In the genomic region with DNA sequence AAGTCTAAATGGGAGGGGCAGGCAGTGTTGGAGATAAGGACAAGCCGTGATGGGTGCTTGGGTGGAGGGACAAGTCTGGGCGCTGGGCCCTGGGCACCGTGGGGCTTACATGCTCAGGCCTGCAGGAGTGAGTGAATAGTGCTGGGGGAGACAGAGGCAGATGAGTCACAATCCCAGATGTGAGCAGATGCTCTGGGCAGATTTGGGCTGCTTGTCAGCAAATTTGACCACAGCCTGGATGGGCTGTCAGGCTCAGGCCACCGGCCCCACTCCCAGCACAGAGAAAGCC, we compare ENCODE assay signal across 9 cellular contexts. TPM values are rescaled to one million over a fixed set of nuclear protein-coding genes. Genes with fewer than 3 reads are reported as not detected.
DNase-seq lines count a peak whose midpoint lies in the region; ATAC-seq lines count a peak whose summit lies in the region.
"Had no signal": no experiment of that assay in that cellular context is flagged by ENCODE, and none has a peak within 500 bp of the region (broad histone marks: within the 10 kb centered on the region; RNA-seq: fewer than 3 reads in every experiment).

No MANE protein-coding gene starts in this region.

- ATAC-seq in T-cell (replicated peaks in 1 of 4), result peak in 3 of 4 experiments; percentile 10 to 52 (median 32)
- peak; percentile 60 for ATAC-seq in Right ventricle myocardium superior (ENCODE audit: poor library complexity)
- no peak for ATAC-seq in HG03571 (IDR thresholded peaks at IDR 0.05; ENCODE audit: unreplicated experiment)
- no peak for ATAC-seq in HG03520 (IDR thresholded peaks at IDR 0.05; ENCODE audit: unreplicated experiment)

- CTCF ChIA-PET in T-cell (lab: Charles Lee), result interaction anchor here in 1 of 2 donors (0.5 to 0.6 kb wide), 2 partner anchors 11 to 128 kb away, joined by 3 read pairs; no protein-coding TSS in a partner anchor

- no peaks in the 10 kb centered on the region for H3K36me3 Mint-ChIP-seq in T-cell
- no peaks in the 10 kb centered on the region for H3K36me3 Mint-ChIP-seq in stimulated activated naive CD8-positive, alpha-beta T cell treated with anti-CD3 and anti-CD28 coated beads, Interleukin-15, Interleukin-2, amounts not matched to agents 100 ng/mL and 50 ng/mL, for 24 hours (ENCODE audit: low read depth)

- DNase-seq in DMS153 (lab: John Stamatoyannopoulos, UW) (peak; percentile 12), DMS153 treated with DMSO at 0.1 percent for 48 hours (lab: John Stamatoyannopoulos, UW; ENCODE audit: unreplicated experiment) (no peak), T-cell (no peak), Right ventricle myocardium superior (peak; percentile 64), HuH-7 (ENCODE audit: low spot score) (no peak)
- DNase-seq: effector memory CD8-positive, alpha-beta T cell had no signal

- intact Hi-C loops in Right ventricle myocardium superior (cut with DNase I), result no loop called here

- POLR2A ChIA-PET in T-cell (lab: Charles Lee), result no interaction called here

- H3K9me3 Mint-ChIP-seq in T-cell, result no peaks in the 10 kb centered on the region
- H3K9me3 Mint-ChIP-seq in stimulated activated naive CD8-positive, alpha-beta T cell treated with anti-CD3 and anti-CD28 coated beads, Interleukin-15, Interleukin-2, amounts not matched to agents 100 ng/mL and 50 ng/mL, for 24 hours, result no peaks in the 10 kb centered on the region
- H3K9me3 Mint-ChIP-seq: effector memory CD8-positive, alpha-beta T cell had no signal

- H3K27ac Mint-ChIP-seq in T-cell, result peak overlapping the region in 1 of 2 donors; percentile 85
- H3K27ac Mint-ChIP-seq in stimulated activated naive CD8-positive, alpha-beta T cell treated with anti-CD3 and anti-CD28 coated beads, Interleukin-15, Interleukin-2, amounts not matched to agents 100 ng/mL and 50 ng/mL, for 24 hours, result peak overlapping the region; percentile 78
- H3K27ac Mint-ChIP-seq: effector memory CD8-positive, alpha-beta T cell had no signal

- H3K4me3 Mint-ChIP-seq in T-cell, result no peak overlapping the region
- peak overlapping the region; percentile 2 for H3K4me3 Mint-ChIP-seq in stimulated activated naive CD8-positive, alpha-beta T cell treated with anti-CD3 and anti-CD28 coated beads, Interleukin-15, Interleukin-2, amounts not matched to agents 100 ng/mL and 50 ng/mL, for 24 hours
- H3K4me3 Mint-ChIP-seq: effector memory CD8-positive, alpha-beta T cell had no signal

- H3K4me1 Mint-ChIP-seq in T-cell, result peaks cover 4 to 19% (median 6%) of the 10 kb centered on the region in 3 donors
- peaks cover 34% of the 10 kb centered on the region for H3K4me1 Mint-ChIP-seq in stimulated activated naive CD8-positive, alpha-beta T cell treated with anti-CD3 and anti-CD28 coated beads, Interleukin-15, Interleukin-2, amounts not matched to agents 100 ng/mL and 50 ng/mL, for 24 hours (ENCODE audit: low read depth)

- peaks cover 7 to 8% of the 10 kb centered on the region in 2 donors for H3K27me3 Mint-ChIP-seq in T-cell
- no peaks in the 10 kb centered on the region for H3K27me3 Mint-ChIP-seq in stimulated activated naive CD8-positive, alpha-beta T cell treated with anti-CD3 and anti-CD28 coated beads, Interleukin-15, Interleukin-2, amounts not matched to agents 100 ng/mL and 50 ng/mL, for 24 hours

RNA-seq across cellular contexts. Expression of a gene that starts 41.6 kb away (rescaled TPM):
- total RNA-seq in T-cell, result 100 to 1,000 TPM in 3 of 5 donors, 10 to 100 TPM in 2; 70.1 to 112 (median 106) TPM
- total RNA-seq in Right ventricle myocardium superior, result 37.4 TPM

Comparison
In these comparisons a context has a peak if more than half of its experiments do, and no peak if none do; other contexts are left out.
1. DNase-seq: peak in DMS153 (single experiment) and Right ventricle myocardium superior (single experiment); none in DMS153 treated with DMSO at 0.1 percent for 48 hours (single experiment), T-cell (0 of 34) and HuH-7 (single experiment).
2. ATAC-seq: peak in T-cell (3 of 4) and Right ventricle myocardium superior (single experiment); none in HG03571 (single experiment) and HG03520 (single experiment).